In the genomic region with DNA sequence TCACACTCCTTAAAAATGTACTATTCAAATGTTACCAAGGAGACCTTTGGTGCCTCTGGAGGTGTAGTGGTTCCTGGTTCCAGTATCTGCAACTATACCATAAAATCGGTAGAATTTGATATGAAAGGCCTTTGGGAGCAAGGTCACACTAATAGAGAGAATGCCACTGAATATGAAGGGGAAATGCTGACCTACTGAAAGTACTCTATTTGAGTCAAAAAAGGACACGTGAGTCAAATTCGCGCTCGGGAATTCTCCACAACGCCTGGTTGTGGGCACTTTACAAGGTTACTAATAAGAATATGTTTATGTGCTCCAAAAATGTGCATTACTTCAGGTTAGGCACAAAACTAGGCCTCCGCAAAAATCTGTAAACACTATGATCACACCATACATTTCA, we compare ENCODE assay signal across 25 cellular contexts. TPM values are rescaled to one million over a fixed set of nuclear protein-coding genes. Genes with fewer than 3 reads are reported as not detected.
A peak's percentile ranks its signal among the peaks of the same experiment; 100 is the strongest.
DNase-seq lines count a peak whose midpoint lies in the region; ATAC-seq, FAIRE-seq and TF ChIP-seq lines count a peak whose summit lies in the region.
"Had no signal": no experiment of that assay in that cellular context is flagged by ENCODE, and none has a peak within 500 bp of the region (broad histone marks: within the 10 kb centered on the region; RNA-seq: fewer than 3 reads in every experiment).

No MANE protein-coding gene starts in this region.

- H3K4me3 ChIP-seq in small intestine (ENCODE audit: low read depth in 1 of 2, low read length in 2 of 2), result no peak overlapping the region
- H3K4me3 ChIP-seq: coronary artery, HAP-1, heart left ventricle, mucosa of descending colon, SK-N-MC, transverse colon had no signal

- H3K4me1 ChIP-seq in small intestine (ENCODE audit: control insufficient read depth in 2 of 2, insufficient read depth in 1 of 2, low read depth in 1 of 2, low read length in 1 of 2), result peaks cover 2 to 3% of the 10 kb centered on the region in 2 donors
- H3K4me1 ChIP-seq: HAP-1, heart left ventricle had no signal

- no peaks in the 10 kb centered on the region for H3K36me3 ChIP-seq in small intestine (ENCODE audit: control insufficient read depth in 2 of 2, insufficient read depth in 2 of 2, low read length in 2 of 2)
- H3K36me3 ChIP-seq: HAP-1, heart left ventricle, transverse colon had no signal

- H3K27me3 ChIP-seq in small intestine (ENCODE audit: control insufficient read depth in 2 of 2, insufficient read depth in 2 of 2, low read length in 2 of 2), result no peaks in the 10 kb centered on the region
- H3K27me3 ChIP-seq: heart left ventricle, transverse colon had no signal

- ATAC-seq in GM19351 (IDR thresholded peaks at IDR 0.05; ENCODE audit: unreplicated experiment) (peak; percentile 72), HG02798 (IDR thresholded peaks at IDR 0.05; ENCODE audit: poor library complexity, unreplicated experiment) (peak; percentile 66), HG03442 (IDR thresholded peaks at IDR 0.05; ENCODE audit: unreplicated experiment) (peak; percentile 67), GM19397 (IDR thresholded peaks at IDR 0.05; ENCODE audit: unreplicated experiment) (no peak), GM21737 (IDR thresholded peaks at IDR 0.05; ENCODE audit: unreplicated experiment) (no peak)
- ATAC-seq: activated CD8-positive, alpha-beta T cell treated with anti-CD3 and anti-CD28 coated beads for 36 hours; effector memory CD8-positive, alpha-beta T cell; esophagus mucosa; heart left ventricle; mucosa of descending colon had no signal

- no peak overlapping the region for H3K27ac ChIP-seq in small intestine (ENCODE audit: low read depth in 1 of 2, low read length in 1 of 2)
- H3K27ac ChIP-seq: coronary artery, heart left ventricle, SK-N-MC, transverse colon had no signal

- peak; percentile 61 for FAIRE-seq in GM12892 (lab: Jason Lieb, UNC)
- FAIRE-seq in small intestine (lab: Jason Lieb, UNC), result no peak
- FAIRE-seq: A204.1, astrocyte had no signal

- DNase-seq in GM12892 (ENCODE audit: insufficient read length) (no peak), OCI-M1 (lab: John Stamatoyannopoulos, UW) (no peak), small intestine (no peak)
- DNase-seq: activated CD4-positive, alpha-beta T cell treated with anti-CD3 and anti-CD28 coated beads for 1 hour; activated CD8-positive, alpha-beta T cell treated with anti-CD3 and anti-CD28 coated beads for 36 hours; activated effector memory CD4-positive, alpha-beta T cell treated with Interleukin-2 at 50 U/mL for 16 hours; activated naive CD8-positive, alpha-beta T cell treated with anti-CD3 and anti-CD28 coated beads, Interleukin-2, amount 10 ng/mL, durations not matched to agents 7 days and 5 days; CD4-positive, CD25-positive, alpha-beta regulatory T cell; effector memory CD8-positive, alpha-beta T cell; foreskin fibroblast; heart left ventricle; mucosa of descending colon; NCI-H446 treated with DMSO at 0.1 percent for 48 hours; transverse colon had no signal

- H3K9me3 ChIP-seq in small intestine (ENCODE audit: control insufficient read depth, low read depth), result no peaks in the 10 kb centered on the region
- H3K9me3 ChIP-seq: HAP-1, heart left ventricle, mucosa of descending colon, transverse colon had no signal

- 78 to 83% (median 79%) methylated on average over 7 of the region's 7 CpGs for WGBS in small intestine, 3 donors

- no peak for TF ChIP-seq POLR2A in GM12892 (IDR thresholded peaks at IDR 0.05; ENCODE audit: low read depth, low read length)

RNA-seq across cellular contexts. Expression of a gene that starts 39.5 kb away (rescaled TPM):
- 2.0 TPM for polyA plus RNA-seq in GM12892 (2012; ENCODE audit: missing spikeins)
- 1 to 10 TPM in 2 of 3 donors, under 1 TPM in 1; 0.89 to 6.8 (median 1.6) TPM for polyA plus RNA-seq in small intestine

Comparison
In these comparisons a context has a peak if more than half of its experiments do, and no peak if none do; other contexts are left out.
1. ATAC-seq: peak in GM19351 (single experiment), HG02798 (single experiment) and HG03442 (single experiment); none in GM19397 (single experiment) and GM21737 (single experiment).